In genomic region chr6:11767458-11767857, GRCh38 we compare ENCODE assay signal across 3 cellular contexts.
A peak's percentile ranks its signal among the peaks of the same experiment; 100 is the strongest.
TF ChIP-seq lines count a peak whose summit lies in the region.

No MANE protein-coding gene starts in this region.

TF ChIP-seq in SK-N-SH, 30 proteins besides CTCF, POLR2A, EP300 and RAD21:
- no peak for TF ChIP-seq SIN3A (IDR thresholded peaks at IDR 0.05; ENCODE audit: borderline replicate concordance, low read depth, low read length)
- no peak for TF ChIP-seq YY1 (IDR thresholded peaks at IDR 0.05; ENCODE audit: low read depth)
- no peak for TF ChIP-seq FOSL2 (IDR thresholded peaks at IDR 0.05; ENCODE audit: borderline replicate concordance, low read depth)
- no peak for TF ChIP-seq POLR2AphosphoS5 (IDR thresholded peaks at IDR 0.05; ENCODE audit: low read depth, low read length)
- TF ChIP-seq IRF3 (IDR thresholded peaks at IDR 0.05; ENCODE audit: low read depth, low read length) = no peak
- TF ChIP-seq CHD2 (IDR thresholded peaks at IDR 0.05; ENCODE audit: low read length, partially characterized antibody) = no peak
- TF ChIP-seq, protein P1, sequence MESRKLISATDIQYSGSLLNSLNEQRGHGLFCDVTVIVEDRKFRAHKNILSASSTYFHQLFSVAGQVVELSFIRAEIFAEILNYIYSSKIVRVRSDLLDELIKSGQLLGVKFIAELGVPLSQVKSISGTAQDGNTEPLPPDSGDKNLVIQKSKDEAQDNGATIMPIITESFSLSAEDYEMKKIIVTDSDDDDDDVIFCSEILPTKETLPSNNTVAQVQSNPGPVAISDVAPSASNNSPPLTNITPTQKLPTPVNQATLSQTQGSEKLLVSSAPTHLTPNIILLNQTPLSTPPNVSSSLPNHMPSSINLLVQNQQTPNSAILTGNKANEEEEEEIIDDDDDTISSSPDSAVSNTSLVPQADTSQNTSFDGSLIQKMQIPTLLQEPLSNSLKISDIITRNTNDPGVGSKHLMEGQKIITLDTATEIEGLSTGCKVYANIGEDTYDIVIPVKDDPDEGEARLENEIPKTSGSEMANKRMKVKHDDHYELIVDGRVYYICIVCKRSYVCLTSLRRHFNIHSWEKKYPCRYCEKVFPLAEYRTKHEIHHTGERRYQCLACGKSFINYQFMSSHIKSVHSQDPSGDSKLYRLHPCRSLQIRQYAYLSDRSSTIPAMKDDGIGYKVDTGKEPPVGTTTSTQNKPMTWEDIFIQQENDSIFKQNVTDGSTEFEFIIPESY (IDR thresholded peaks at IDR 0.05; ENCODE audit: borderline replicate concordance, low read depth) = no peak
- no peak for TF ChIP-seq TCF12 (IDR thresholded peaks at IDR 0.05)
TF ChIP-seq in SK-N-SH: peak in this region for 0.

TF ChIP-seq in SK-N-SH treated with all-trans-retinoic acid at 6 μM for 48 hours, 23 proteins besides CTCF, POLR2A, EP300 and RAD21:
- TF ChIP-seq RARB (CRISPR knock-in tag; IDR thresholded peaks at IDR 0.05) = no peak
- no peak for TF ChIP-seq TCF4 (CRISPR knock-in tag; IDR thresholded peaks at IDR 0.05; ENCODE audit: borderline replicate concordance)
- no peak for TF ChIP-seq ZNF8 (CRISPR knock-in tag; IDR thresholded peaks at IDR 0.05)
- TF ChIP-seq ZNF70 (CRISPR knock-in tag; IDR thresholded peaks at IDR 0.05) = no peak
TF ChIP-seq in SK-N-SH treated with all-trans-retinoic acid at 6 μM for 48 hours: peak in this region for 0.

TF ChIP-seq in endothelial cell of umbilical vein, 7 proteins besides CTCF, POLR2A, EP300 and RAD21:
- TF ChIP-seq EZH2 (IDR thresholded peaks at IDR 0.05; ENCODE audit: borderline replicate concordance, low read depth, low read length, severe bottlenecking) = no peak
- TF ChIP-seq POLR2AphosphoS5 (IDR thresholded peaks at IDR 0.05; ENCODE audit: insufficient read depth, low read depth, low read length) = peak; percentile 21
